ENCODE assay signal across 15 cellular contexts in the genomic region with DNA sequence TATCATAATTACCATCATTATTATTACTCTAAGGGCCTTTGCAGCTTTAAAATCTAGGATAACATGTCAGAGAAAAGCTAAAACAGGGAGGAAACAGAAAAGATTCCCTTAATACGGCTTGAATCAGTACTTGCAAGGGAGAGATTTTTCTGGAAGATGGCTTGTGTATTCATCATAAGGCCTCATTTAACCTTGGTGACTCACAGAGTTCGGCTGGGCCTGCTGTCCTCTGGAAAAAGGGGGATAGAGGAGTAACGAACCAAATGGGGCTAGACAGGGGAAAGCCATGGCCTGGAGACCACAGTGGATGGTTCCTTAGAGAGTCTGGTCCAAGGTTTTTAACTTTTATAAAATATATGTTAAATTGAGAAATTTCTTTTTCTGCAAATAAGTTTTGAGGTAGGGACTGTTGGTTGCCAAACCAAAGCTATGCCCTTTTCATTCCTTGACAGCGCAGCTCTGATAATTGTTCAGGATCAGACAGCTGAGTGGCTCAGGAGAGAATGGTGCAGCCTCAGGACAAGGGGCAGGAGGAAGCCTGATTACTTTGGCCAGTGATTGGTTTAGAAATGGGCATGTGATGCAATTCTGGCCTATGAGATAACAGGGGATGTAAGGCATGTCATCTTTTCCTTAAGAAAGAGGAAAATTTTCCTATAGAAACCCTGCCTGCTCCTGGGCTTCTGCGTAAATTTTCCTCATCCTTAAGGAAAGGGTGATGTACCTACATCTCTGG. TPM values are rescaled to one million over a fixed set of nuclear protein-coding genes. Genes with fewer than 3 reads are reported as not detected.
A peak's percentile ranks its signal among the peaks of the same experiment; 100 is the strongest.
DNase-seq lines count a peak whose midpoint lies in the region; ATAC-seq, FAIRE-seq and TF ChIP-seq lines count a peak whose summit lies in the region.
"Had no signal": no experiment of that assay in that cellular context is flagged by ENCODE, and none has a peak within 500 bp of the region (broad histone marks: within the 10 kb centered on the region; RNA-seq: fewer than 3 reads in every experiment).

No MANE protein-coding gene starts in this region.

- H3K27ac Mint-ChIP-seq in MCF 10A (ENCODE audit: low read depth, unreplicated experiment) (no peak overlapping the region), endodermal cell (no peak overlapping the region)
- H3K27ac Mint-ChIP-seq: activated CD4-positive, alpha-beta memory T cell treated with anti-CD3 and anti-CD28 coated beads, Interleukin-2, amount 10 ng/mL, durations not matched to agents 7 days and 5 days; type B pancreatic cell had no signal

- no peak for ATAC-seq in HG02763 (IDR thresholded peaks at IDR 0.05; ENCODE audit: unreplicated experiment)
- ATAC-seq in HG02970 (IDR thresholded peaks at IDR 0.05; ENCODE audit: low FRiP score, unreplicated experiment), result no peak
- ATAC-seq: Panc1 had no signal

- intact Hi-C loops in breast epithelium (cut with DNase I; ENCODE audit: low total_unique reads), result no loop called here
- intact Hi-C loops in MCF 10A (cut with micrococcal nuclease), result no loop called here
- intact Hi-C loops in transverse colon (cut with DNase I; ENCODE audit: low total_unique reads), result no loop called here

- H3K4me3 ChIP-seq in breast epithelium, result no peak overlapping the region
- H3K4me3 ChIP-seq in endodermal cell (ENCODE audit: low read length), result no peak overlapping the region
- no peak overlapping the region for H3K4me3 ChIP-seq in muscle layer of colon (ENCODE audit: low read depth in 1 of 2, low read length in 2 of 2)
- no peak overlapping the region for H3K4me3 ChIP-seq in transverse colon
- H3K4me3 ChIP-seq: esophagus squamous epithelium had no signal

- in situ Hi-C loops in transverse colon (cut with MboI; ENCODE audit: low pct_ligation_motif_present in 1 of 4, low pct_unique_long_range_greater_than_20kb in 1 of 4, low sequenced_read_pairs in 3 of 4), result no loop called here

- H3K36me3 ChIP-seq in breast epithelium, result no peaks in the 10 kb centered on the region
- H3K36me3 ChIP-seq in endodermal cell (ENCODE audit: control insufficient read depth, insufficient read depth, low read length), result no peaks in the 10 kb centered on the region
- no peaks in the 10 kb centered on the region for H3K36me3 ChIP-seq in muscle layer of colon (ENCODE audit: insufficient read depth, low read length)
- H3K36me3 ChIP-seq in transverse colon, result peaks cover 0 to 7% (median 0%) of the 10 kb centered on the region in 4 donors
- H3K36me3 ChIP-seq: esophagus squamous epithelium had no signal

- no peak for TF ChIP-seq POLR2A in breast epithelium (IDR thresholded peaks at IDR 0.05)
- TF ChIP-seq POLR2A in transverse colon (IDR thresholded peaks at IDR 0.05), result no peak
- no peak for TF ChIP-seq POLR2A in H54 (IDR thresholded peaks at IDR 0.05; ENCODE audit: low read depth, low read length)

- H3K27me3 ChIP-seq in breast epithelium (no peaks in the 10 kb centered on the region), endodermal cell (ENCODE audit: control insufficient read depth, insufficient read depth, low read length, poor library complexity, severe bottlenecking) (peaks cover 4% of the 10 kb centered on the region), muscle layer of colon (ENCODE audit: control insufficient read depth in 1 of 2, insufficient read depth in 2 of 2, low read length in 2 of 2) (no peaks in the 10 kb centered on the region), transverse colon (no peaks in the 10 kb centered on the region)
- H3K27me3 ChIP-seq: esophagus squamous epithelium had no signal

- H3K36me3 Mint-ChIP-seq in MCF 10A (ENCODE audit: insufficient read depth, unreplicated experiment) (no peaks in the 10 kb centered on the region), endodermal cell (ENCODE audit: low read depth) (no peaks in the 10 kb centered on the region)
- H3K36me3 Mint-ChIP-seq: type B pancreatic cell had no signal

- TF ChIP-seq CTCF in breast epithelium (IDR thresholded peaks at IDR 0.05) (no peak), MCF 10A (IDR thresholded peaks at IDR 0.05; ENCODE audit: unreplicated experiment) (no peak), endodermal cell (conservative IDR thresholded peaks at IDR 0.05) (no peak), transverse colon (IDR thresholded peaks at IDR 0.05) (no peak)

- WGBS in endodermal cell (ENCODE audit: insufficient coverage in 1 of 2, insufficient read length in 1 of 2), 2 experiments, result 87 to 90% methylated on average over 5 of the region's 5 CpGs
- WGBS in transverse colon (ENCODE audit: low coverage in 1 of 2), 2 donors, result 66% methylated on average over 4 to 5 of the region's 5 CpGs

- CTCF ChIA-PET in MCF 10A (lab: Yijun Ruan, JAX), result interaction anchor here (0.5 to 1.1 kb wide), 5 partner anchors 14 to 334 kb away, joined by 3 to 10 read pairs (median 4); no protein-coding TSS in a partner anchor

- H3K4me3 Mint-ChIP-seq in MCF 10A (ENCODE audit: unreplicated experiment) (no peak overlapping the region), endodermal cell (no peak overlapping the region)
- H3K4me3 Mint-ChIP-seq: activated CD4-positive, alpha-beta memory T cell treated with anti-CD3 and anti-CD28 coated beads, Interleukin-2, amount 10 ng/mL, durations not matched to agents 7 days and 5 days; type B pancreatic cell had no signal

- H3K27ac ChIP-seq in breast epithelium (peak overlapping the region; percentile 47 to 66), endodermal cell (ENCODE audit: low read depth, low read length) (no peak overlapping the region), muscle layer of colon (ENCODE audit: low read depth, low read length) (peak overlapping the region; percentile 70), transverse colon (peak overlapping the region; percentile 12 to 66 (median 44))

- no peaks in the 10 kb centered on the region for H3K27me3 Mint-ChIP-seq in MCF 10A (ENCODE audit: insufficient read depth, unreplicated experiment)
- H3K27me3 Mint-ChIP-seq in endodermal cell (ENCODE audit: insufficient read depth), result peaks cover 13% of the 10 kb centered on the region
- H3K27me3 Mint-ChIP-seq: activated CD4-positive, alpha-beta memory T cell treated with anti-CD3 and anti-CD28 coated beads, Interleukin-2, amount 10 ng/mL, durations not matched to agents 7 days and 5 days; type B pancreatic cell had no signal

- no peak for FAIRE-seq in H54 (lab: Jason Lieb, UNC)

- H3K9me3 Mint-ChIP-seq in MCF 10A (ENCODE audit: unreplicated experiment) (no peaks in the 10 kb centered on the region), endodermal cell (peaks cover 9% of the 10 kb centered on the region)

- peaks cover 6% of the 10 kb centered on the region for H3K4me1 Mint-ChIP-seq in MCF 10A (ENCODE audit: insufficient read depth, unreplicated experiment)
- peaks cover under 1% of the 10 kb centered on the region for H3K4me1 Mint-ChIP-seq in endodermal cell
- H3K4me1 Mint-ChIP-seq: activated CD4-positive, alpha-beta memory T cell treated with anti-CD3 and anti-CD28 coated beads, Interleukin-2, amount 10 ng/mL, durations not matched to agents 7 days and 5 days had no signal

- DNase-seq in breast epithelium (ENCODE audit: low spot score in 2 of 2) (no peak), MCF 10A (ENCODE audit: unreplicated experiment) (no peak), endodermal cell (peak; percentile 29), transverse colon (no peak), H54 (ENCODE audit: insufficient read length, low spot score) (no peak)
- DNase-seq: 8988T; activated CD4-positive, alpha-beta memory T cell treated with anti-CD3 and anti-CD28 coated beads, Interleukin-2, amount 10 ng/mL, durations not matched to agents 7 days and 5 days; activated gamma-delta T cell; esophagus squamous epithelium; NCI-H524 had no signal

- H3K9ac ChIP-seq in endodermal cell (ENCODE audit: extremely low read depth, low read length, poor library complexity, severe bottlenecking), result no peak overlapping the region
- H3K9ac ChIP-seq in muscle layer of colon (ENCODE audit: low read length), result no peak overlapping the region

- POLR2A ChIA-PET in MCF 10A (lab: Yijun Ruan, JAX), result no interaction called here

- H3K9me3 ChIP-seq in breast epithelium, result peaks cover 0 to 8% of the 10 kb centered on the region in 2 donors
- H3K9me3 ChIP-seq in endodermal cell (ENCODE audit: control insufficient read depth, low read length), result peaks cover 9% of the 10 kb centered on the region
- no peaks in the 10 kb centered on the region for H3K9me3 ChIP-seq in muscle layer of colon (ENCODE audit: low read length)
- peaks cover 0 to 6% of the 10 kb centered on the region in 2 donors for H3K9me3 ChIP-seq in transverse colon

- TF ChIP-seq EP300 in transverse colon (IDR thresholded peaks at IDR 0.05; ENCODE audit: low read depth), result no peak

- H3K4me1 ChIP-seq in breast epithelium (no peaks in the 10 kb centered on the region), endodermal cell (ENCODE audit: control insufficient read depth, insufficient read depth, low read length) (no peaks in the 10 kb centered on the region), muscle layer of colon (ENCODE audit: insufficient read depth, low read length) (peaks cover 22% of the 10 kb centered on the region), transverse colon (peaks cover 0 to 13% (median 9%) of the 10 kb centered on the region in 4 donors)
- H3K4me1 ChIP-seq: esophagus squamous epithelium had no signal

- BruUV-seq in MCF 10A (replicated peaks; lab: Mats Ljungman, UMichigan), result no TSS peak

RNA-seq across cellular contexts. Expression of gene GSN, which starts 25.6 kb away (rescaled TPM):
- total RNA-seq in breast epithelium (over 10,000 TPM in 1 of 3 donors, 1,000 to 10,000 TPM in 2; 1,290 to 13,922 (median 1,437) TPM), MCF 10A (2022) (21.9 and 24.9 TPM in 2 replicates), endodermal cell (10 to 100 TPM; 57.0 to 77.2 TPM), transverse colon (100 to 1,000 TPM; 628 to 986 (median 782) TPM)
- 64.8 TPM for polyA plus RNA-seq in endodermal cell (2013, experiment 1 of 2)
- polyA plus RNA-seq in endodermal cell (2013, experiment 2 of 2), result 76.0 TPM

RNA-seq across cellular contexts. Expression of gene RAB14, which starts 40.7 kb away (rescaled TPM):
- total RNA-seq in breast epithelium (10 to 100 TPM; 36.5 to 53.1 (median 41.3) TPM), MCF 10A (2022) (65.8 and 77.0 TPM in 2 replicates), endodermal cell (10 to 100 TPM; 35.9 to 40.7 TPM), transverse colon (10 to 100 TPM; 20.7 to 50.3 (median 37.9) TPM)
- 47.2 TPM for polyA plus RNA-seq in endodermal cell (2013, experiment 1 of 2)
- 48.1 TPM for polyA plus RNA-seq in endodermal cell (2013, experiment 2 of 2)

Comparison
In these comparisons a context has a peak if more than half of its experiments do, and no peak if none do; other contexts are left out.
1. RNA of gene GSN, which starts 25.6 kb away (total RNA-seq): 1,290 to 13,922 TPM in breast epithelium and 628 to 986 TPM in transverse colon; 57.0 to 77.2 TPM in endodermal cell and 21.9 to 24.9 TPM in MCF 10A; every median in the first group is over 4 times any median in the second.